In the genomic region with DNA sequence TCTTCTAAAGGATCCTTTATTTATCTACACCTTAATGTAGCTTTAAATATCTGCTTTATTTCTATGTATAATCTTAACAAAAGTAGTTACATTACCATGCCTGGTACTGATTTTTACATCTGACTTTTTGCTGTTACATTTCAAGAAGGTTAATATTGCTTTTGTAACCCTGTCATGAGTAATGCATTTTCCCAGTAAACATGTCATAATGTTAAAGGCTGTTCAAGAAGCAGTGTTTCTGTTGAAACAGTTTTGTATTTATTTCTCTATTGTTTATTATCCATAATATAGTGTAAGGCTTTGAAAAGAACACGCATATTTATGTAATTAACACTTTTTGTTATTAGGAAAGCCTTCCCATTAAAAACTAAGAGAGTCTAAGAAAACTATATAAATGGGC, we compare ENCODE assay signal across 20 cellular contexts.
DNase-seq lines count a peak whose midpoint lies in the region; ATAC-seq, FAIRE-seq and TF ChIP-seq lines count a peak whose summit lies in the region.
"Had no signal": no experiment of that assay in that cellular context is flagged by ENCODE, and none has a peak within 500 bp of the region (broad histone marks: within the 10 kb centered on the region; RNA-seq: fewer than 3 reads in every experiment).

No MANE protein-coding gene starts in this region.

- H3K27me3 Mint-ChIP-seq in neural progenitor cell (ENCODE audit: insufficient read depth, low read depth) = no peaks in the 10 kb centered on the region

- peak; percentile 17 for FAIRE-seq in frontal cortex (lab: Jason Lieb, UNC)

- peak overlapping the region; percentile 77 for H3K4me2 ChIP-seq in neural progenitor cell

- TF ChIP-seq CTCF in neural progenitor cell (IDR thresholded peaks at IDR 0.05) = no peak

- H3K4me1 Mint-ChIP-seq in neural progenitor cell = peaks cover 74% of the 10 kb centered on the region

- ATAC-seq in GM21825 (IDR thresholded peaks at IDR 0.05; ENCODE audit: unreplicated experiment) (no peak), HG02610 (IDR thresholded peaks at IDR 0.05; ENCODE audit: unreplicated experiment) (no peak)

- H3K9ac ChIP-seq in neural progenitor cell = no peak overlapping the region
- H3K9ac ChIP-seq: GM23248 had no signal

- H2AFZ ChIP-seq in neural progenitor cell (replicated peaks) = peak overlapping the region; percentile 68
- H2AFZ ChIP-seq: GM23248 had no signal

- no peaks in the 10 kb centered on the region for H3K27me3 ChIP-seq in neural progenitor cell
- H3K27me3 ChIP-seq: Peyer's patch had no signal

- H3K27ac ChIP-seq in caudate nucleus (ENCODE audit: low read depth, low read length) = peak overlapping the region; percentile 68
- H3K27ac ChIP-seq in neural progenitor cell = peak overlapping the region; percentile 44
- H3K27ac ChIP-seq: GM23248, Peyer's patch, SK-N-MC had no signal

- no peaks in the 10 kb centered on the region for H3K9me3 Mint-ChIP-seq in neural progenitor cell

- peaks cover 68% of the 10 kb centered on the region for H3K79me2 ChIP-seq in neural progenitor cell (ENCODE audit: low read depth)

- H3F3A ChIP-seq in neural progenitor cell (ENCODE audit: low read depth) = peaks cover 43% of the 10 kb centered on the region

- peak overlapping the region; percentile 16 for H3K4me3 ChIP-seq in neural progenitor cell
- H3K4me3 ChIP-seq: GM23248, Peyer's patch, SK-N-MC had no signal

- no peaks in the 10 kb centered on the region for H3K36me3 ChIP-seq in neural progenitor cell
- H3K36me3 ChIP-seq: Peyer's patch had no signal

- peaks cover 93% of the 10 kb centered on the region for H3K4me1 ChIP-seq in neural progenitor cell
- H3K4me1 ChIP-seq: Peyer's patch had no signal

- peak overlapping the region; percentile 46 for H3K27ac Mint-ChIP-seq in neural progenitor cell

- DNase-seq in caudate nucleus (lab: John Stamatoyannopoulos, UW) (no peak), frontal cortex (ENCODE audit: low spot score in 2 of 2) (no peak), neural progenitor cell (ENCODE audit: low spot score) (no peak), DMS79 (lab: John Stamatoyannopoulos, UW) (no peak), NCI-H128 (lab: John Stamatoyannopoulos, UW; ENCODE audit: unreplicated experiment) (no peak)
- DNase-seq: Calu3, DND-41, GM23248, H7, KBM-7, NCI-H1417, NCI-H1694 treated with DMSO at 0.1 percent for 48 hours, NCI-H2081, NCI-H2227 treated with DMSO at 0.1 percent for 48 hours, NCI-H526 treated with DMSO at 0.1 percent for 48 hours, Peyer's patch, SIG-M5 had no signal

- H4K20me1 ChIP-seq in neural progenitor cell (ENCODE audit: low read depth) = no peaks in the 10 kb centered on the region

- no peak overlapping the region for H3K4me3 Mint-ChIP-seq in neural progenitor cell

- H3K9me3 ChIP-seq in neural progenitor cell (ENCODE audit: low read depth) = no peaks in the 10 kb centered on the region
- H3K9me3 ChIP-seq: Peyer's patch had no signal

- H3K36me3 Mint-ChIP-seq in neural progenitor cell = no peaks in the 10 kb centered on the region
